34 cellular contexts compared by ENCODE assay signal in genomic region chr1:227635596-227635995, GRCh38.
"Had no signal": no experiment of that assay in that cellular context is flagged by ENCODE, and none has a peak within 500 bp of the region (broad histone marks: within the 10 kb centered on the region; RNA-seq: fewer than 3 reads in every experiment).

No MANE protein-coding gene starts in this region.

- H3K27me3 ChIP-seq: MG63 had no signal

- H3K27ac ChIP-seq: KMS-11 had no signal

- DNase-seq: Karpas-422, Kasumi-1, MG63, MM.1S, MV-4-11, NCI-H1048, NCI-H1092, NCI-H1092 treated with DMSO at 0.1 percent for 48 hours, NCI-H1105, NCI-H1105 treated with DMSO at 0.1 percent for 48 hours, NCI-H1417, NCI-H1417 treated with DMSO at 0.1 percent for 48 hours, NCI-H1436, NCI-H1436 treated with DMSO at 0.1 percent for 48 hours, NCI-H146, NCI-H1694, NCI-H1694 treated with DMSO at 0.1 percent for 48 hours, NCI-H187, NCI-H187 treated with DMSO at 0.1 percent for 48 hours, NCI-H1930, NCI-H2029, NCI-H2029 treated with DMSO at 0.1 percent for 48 hours, NCI-H2081, NCI-H2081 treated with DMSO at 0.1 percent for 48 hours, NCI-H2107, NCI-H2171, NCI-H2171 treated with DMSO at 0.1 percent for 48 hours, NCI-H2227 treated with DMSO at 0.1 percent for 48 hours, NCI-H226, NCI-H345, NCI-H446, NCI-H446 treated with DMSO at 0.1 percent for 48 hours, NCI-H510A had no signal

- H3K4me3 ChIP-seq: MG63 had no signal

- H3K9ac ChIP-seq: KMS-11 had no signal
